28 cellular contexts compared by ENCODE assay signal in genomic region chr22:38427465-38427864, GRCh38. TPM values are rescaled to one million over a fixed set of nuclear protein-coding genes. Genes with fewer than 3 reads are reported as not detected.
"Had no signal": no experiment of that assay in that cellular context is flagged by ENCODE, and none has a peak within 500 bp of the region (broad histone marks: within the 10 kb centered on the region; RNA-seq: fewer than 3 reads in every experiment).

No MANE protein-coding gene starts in this region.

- H3K4me3 ChIP-seq: stomach, suprapubic skin, testis, thoracic aorta, thyroid gland, tibial artery, tibial nerve, transverse colon, upper lobe of left lung, upper lobe of right lung, uterus, vagina had no signal

- H3K27me3 ChIP-seq: stomach, suprapubic skin, testis, thyroid gland, tibial nerve, transverse colon, upper lobe of left lung, upper lobe of right lung, uterus, vagina had no signal

- H3K36me3 ChIP-seq: stomach, suprapubic skin, thoracic aorta, thyroid gland, tibial artery, tibial nerve, transverse colon, upper lobe of left lung, upper lobe of right lung, uterus, vagina had no signal

- H3K4me1 ChIP-seq: stomach, tibial artery, tibial nerve, upper lobe of right lung, uterus, vagina had no signal

- DNase-seq: stimulated activated CD4-positive, alpha-beta T cell treated with anti-CD3 and anti-CD28 coated beads, Interleukin-2, amount 100 ng/mL, for 48 hours; stimulated activated CD4-positive, alpha-beta T cell treated with anti-CD3 and anti-CD28 coated beads, Interleukin-4, amount 100 ng/mL, for 1 hour; stimulated activated CD4-positive, alpha-beta T cell treated with anti-CD3 and anti-CD28 coated beads, Interleukin-4, amount 100 ng/mL, for 24 hours; stimulated activated CD4-positive, alpha-beta T cell treated with anti-CD3 and anti-CD28 coated beads, Interleukin-4, amount 100 ng/mL, for 4 hours; stimulated activated CD8-positive, alpha-beta memory T cell treated with anti-CD3 and anti-CD28 coated beads, Interleukin-4, amount 100 ng/mL, for 48 hours; stimulated activated naive B cell treated with anti-CD40 and anti-IgM and Interleukin-4, amounts not matched to agents 10 μg/mL and 1 μg/mL and 100 μg/mL, for 72 hours; stimulated activated naive CD4-positive, alpha-beta T cell; stimulated activated naive CD4-positive, alpha-beta T cell treated with Interleukin-2 at 50 U/mL for 16 hours; stimulated activated naive CD8-positive, alpha-beta T cell treated with anti-CD3 and anti-CD28 coated beads, Interleukin-15, amount 100 ng/mL, for 72 hours; stimulated activated naive CD8-positive, alpha-beta T cell treated with anti-CD3 and anti-CD28 coated beads, Interleukin-15, Interleukin-2, amounts not matched to agents 100 U/mL and 50 U/mL, for 24 hours; stomach; substantia nigra; testis; thyroid gland; tibial artery; transverse colon; upper lobe of left lung; upper lobe of right lung; uterus had no signal

- H3K27ac ChIP-seq: stomach, suprapubic skin, testis, thoracic aorta, thyroid gland, tibial artery, tibial nerve, transverse colon, upper lobe of left lung, upper lobe of right lung, uterus, vagina had no signal

- ATAC-seq: stimulated activated effector memory CD8-positive, alpha-beta T cell treated with anti-CD3 and anti-CD28 coated beads, Interleukin-12 subunit alpha, Interleukin-12 subunit beta, amount 100 ng/mL, for 72 hours; stimulated activated memory B cell treated with anti-CD40 and anti-IgM and Interleukin-4, amounts not matched to agents 10 μg/mL and 1 μg/mL and 100 μg/mL, for 72 hours; stimulated activated naive B cell treated with anti-CD40 and anti-IgM and Interleukin-4, amounts not matched to agents 10 μg/mL and 1 μg/mL and 100 μg/mL, for 72 hours; stimulated activated naive CD8-positive, alpha-beta T cell treated with anti-CD3 and anti-CD28 coated beads, Interleukin-15, amount 100 ng/mL, for 72 hours; stimulated activated naive CD8-positive, alpha-beta T cell treated with anti-CD3 and anti-CD28 coated beads, Interleukin-15, Interleukin-2, amounts not matched to agents 100 U/mL and 50 U/mL, for 24 hours; upper lobe of right lung had no signal

- H3K9me3 ChIP-seq: stomach, suprapubic skin, testis, thoracic aorta, thyroid gland, tibial artery, tibial nerve, transverse colon, upper lobe of left lung, upper lobe of right lung, uterus, vagina had no signal

RNA-seq across cellular contexts. Expression of gene KCNJ4, which starts 27.5 kb away (rescaled TPM):
- total RNA-seq: stomach, subcutaneous adipose tissue, thoracic aorta, thyroid gland, transverse colon, upper lobe of left lung, upper lobe of right lung, ureter, urinary bladder, vagina had no signal
- polyA plus RNA-seq: stomach, urinary bladder had no signal
